Comparison of ENCODE assay signal across 8 cellular contexts in the genomic region with DNA sequence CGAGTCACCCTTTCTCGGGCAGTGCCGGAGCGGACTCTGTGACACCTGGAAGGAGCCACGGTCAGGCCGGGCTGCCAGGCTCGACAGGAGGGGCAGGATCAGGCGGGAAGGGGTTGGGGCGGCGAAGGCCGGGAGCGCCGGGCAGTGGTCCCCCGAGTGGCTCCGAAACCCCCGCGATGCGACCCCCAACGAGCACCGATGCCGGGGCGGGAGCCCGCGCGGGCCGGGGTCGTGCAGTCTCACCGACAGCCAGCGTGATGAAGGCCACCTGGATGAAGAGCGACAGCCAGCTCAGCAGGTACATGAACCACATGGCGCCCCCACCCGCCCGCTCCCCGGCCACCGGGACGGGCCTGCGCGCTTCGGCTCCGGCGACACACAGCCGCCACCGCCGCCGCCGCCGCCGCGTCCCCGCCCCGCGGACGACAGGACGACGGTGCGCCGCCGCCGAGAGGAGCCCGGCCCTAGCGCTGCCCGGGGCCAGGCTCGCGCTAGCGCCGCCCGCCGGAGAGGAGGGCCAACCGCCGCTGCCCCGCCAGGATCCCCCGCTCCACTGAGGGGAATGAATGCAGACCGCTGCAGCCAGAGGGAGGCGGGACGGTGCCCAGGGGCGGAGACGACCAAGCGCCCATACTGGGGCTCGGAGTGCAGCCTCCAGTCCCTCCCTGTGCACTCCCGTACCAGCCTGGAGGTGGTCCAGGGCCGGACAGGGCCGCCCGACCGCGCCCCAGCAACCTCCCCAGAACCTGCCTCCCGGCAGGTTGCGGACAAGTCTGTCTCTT. TPM values are rescaled to one million over a fixed set of nuclear protein-coding genes. Genes with fewer than 3 reads are reported as not detected.
DNase-seq lines count a peak whose midpoint lies in the region; ATAC-seq and TF ChIP-seq lines count a peak whose summit lies in the region.

A gene (minus strand): TSS at position 429 of the 782 bp plus-strand sequence. CDS start 116 bp downstream, at position 313.

- H3K27ac ChIP-seq in angular gyrus (ENCODE audit: low read depth, low read length) (peak within 1 kb of the TSS; percentile 25), right atrium auricular region (peak within 1 kb of the TSS; percentile 87 to 93), rectal smooth muscle tissue (ENCODE audit: low read depth, low read length) (peak within 1 kb of the TSS; percentile 61), vagina (peak within 1 kb of the TSS; percentile 88)

- peaks cover 24% of the 10 kb centered on the region for H3K36me3 ChIP-seq in right atrium auricular region
- peaks cover 15% of the 10 kb centered on the region for H3K36me3 ChIP-seq in rectal smooth muscle tissue (ENCODE audit: control insufficient read depth, insufficient read depth, low read length)
- peaks cover 0 to 6% of the 10 kb centered on the region in 2 donors for H3K36me3 ChIP-seq in vagina

- H3K4me1 ChIP-seq in right atrium auricular region (peaks cover 0 to 23% of the 10 kb centered on the region in 2 donors), rectal smooth muscle tissue (ENCODE audit: control insufficient read depth, insufficient read depth, low read length) (peaks cover 13% of the 10 kb centered on the region), vagina (peaks cover 26% of the 10 kb centered on the region)

- no peaks in the 10 kb centered on the region for H3K9me3 ChIP-seq in right atrium auricular region
- no peaks in the 10 kb centered on the region for H3K9me3 ChIP-seq in vagina

- peak within 1 kb of the TSS; percentile 75 for H3K9ac ChIP-seq in rectal smooth muscle tissue (ENCODE audit: low read length)

- peak; percentile 68 to 72 for TF ChIP-seq CTCF in right atrium auricular region (IDR thresholded peaks at IDR 0.05)
- TF ChIP-seq CTCF in vagina (IDR thresholded peaks at IDR 0.05): peak in 2 of 3 experiments; percentile 39 to 44

- peak; percentile 84 for DNase-seq in NCI-H1436 (lab: John Stamatoyannopoulos, UW)
- DNase-seq in T-helper 2 cell: peak; percentile 80 to 94 (median 86)
- peak; percentile 82 for DNase-seq in right atrium auricular region (ENCODE audit: low spot score)
- peak; percentile 87 to 93 for DNase-seq in vagina (ENCODE audit: extremely low spot score in 2 of 2)

- H3K4me3 ChIP-seq in right atrium auricular region (peak within 1 kb of the TSS; percentile 98 to 99), rectal smooth muscle tissue (ENCODE audit: low read length) (peak within 1 kb of the TSS; percentile 94), vagina (peak within 1 kb of the TSS; percentile 99)

- intact Hi-C loops in vagina (cut with DNase I): no loop called here

- H3K27me3 ChIP-seq in right atrium auricular region (no peaks in the 10 kb centered on the region), rectal smooth muscle tissue (ENCODE audit: control insufficient read depth, insufficient read depth, low read length) (no peaks in the 10 kb centered on the region), vagina (no peaks in the 10 kb centered on the region)

- ATAC-seq in HG02840 (IDR thresholded peaks at IDR 0.05; ENCODE audit: low FRiP score, unreplicated experiment): peak; percentile 91

- TF ChIP-seq POLR2A in GM15510 (IDR thresholded peaks at IDR 0.05; ENCODE audit: borderline replicate concordance, extremely low read depth, insufficient read length): peak; percentile 79
- peak in 1 of 2 donors; percentile 36 for TF ChIP-seq POLR2A in vagina (IDR thresholded peaks at IDR 0.05)

RNA-seq across cellular contexts. Expression of the gene that starts here (rescaled TPM):
- total RNA-seq in right atrium auricular region (10 to 100 TPM; 26.7 to 38.0 TPM), vagina (29.0 TPM)

Comparison
In these comparisons a context has a peak if more than half of its experiments do, and no peak if none do; other contexts are left out.
1. Peak in every context shown above with its lines: DNase-seq, ATAC-seq, H3K4me3 ChIP-seq and H3K27ac ChIP-seq.
2. H3K27ac ChIP-seq: peak in every context shown above with its lines; median percentile 90 in right atrium auricular region; 88 in vagina; 61 in rectal smooth muscle tissue; 25 in angular gyrus.